8 cellular contexts compared by ENCODE assay signal in genomic region chr4:113145519-113146291, GRCh38.
DNase-seq lines count a peak whose midpoint lies in the region; ATAC-seq and TF ChIP-seq lines count a peak whose summit lies in the region.

No MANE protein-coding gene starts in this region.

- TF ChIP-seq CTCF in GM23338 (conservative IDR thresholded peaks at IDR 0.05; ENCODE audit: low read depth in 2 of 2): peak in 1 of 2 experiments; percentile 18; a peak in 1 of 4 replicates

- no peaks in the 10 kb centered on the region for H3F3A ChIP-seq in GM23338 (replicated peaks; ENCODE audit: low read depth)

- DNase-seq in GM23338 (ENCODE audit: low spot score) (peak; percentile 77), SK-MEL-5 (ENCODE audit: low read depth, low spot score) (peak; percentile 93), iPS DF 19.7 (ENCODE audit: low read depth, low spot score) (peak; percentile 38), retina (peak; percentile 60), NAMALWA (ENCODE audit: low spot score) (no peak)
- DNase-seq in T-helper 2 cell treated with Interferon-gamma antibody and Interleukin-4, amounts not matched to agents 5 μg/mL and 100 μg/mL, for 36 hours (ENCODE audit: low spot score): no peak
- no peak for DNase-seq in activated naive CD8-positive, alpha-beta T cell treated with anti-CD3 and anti-CD28 coated beads for 36 hours

- H3K4me2 ChIP-seq in GM23338: peak overlapping the region; percentile 39

- peaks cover 7% of the 10 kb centered on the region for H3K27me3 Mint-ChIP-seq in GM23338 (ENCODE audit: insufficient read depth, low read depth, poor library complexity)
- H3K27me3 Mint-ChIP-seq in T-helper 2 cell treated with Interferon-gamma antibody and Interleukin-4, amounts not matched to agents 5 μg/mL and 100 μg/mL, for 36 hours (ENCODE audit: low read depth): peaks cover 2% of the 10 kb centered on the region
- H3K27me3 Mint-ChIP-seq in activated naive CD8-positive, alpha-beta T cell treated with anti-CD3 and anti-CD28 coated beads for 36 hours: peaks cover 7% of the 10 kb centered on the region

- no peaks in the 10 kb centered on the region for H3K9me2 ChIP-seq in GM23338 (ENCODE audit: insufficient read depth)

- no peaks in the 10 kb centered on the region for H3K36me3 ChIP-seq in GM23338 (ENCODE audit: insufficient read depth)

- no peaks in the 10 kb centered on the region for H3K79me2 ChIP-seq in GM23338 (replicated peaks; ENCODE audit: insufficient read depth)

- peak overlapping the region; percentile 69 for H3K4me3 Mint-ChIP-seq in GM23338
- H3K4me3 Mint-ChIP-seq in T-helper 2 cell treated with Interferon-gamma antibody and Interleukin-4, amounts not matched to agents 5 μg/mL and 100 μg/mL, for 36 hours: no peak overlapping the region
- no peak overlapping the region for H3K4me3 Mint-ChIP-seq in activated naive CD8-positive, alpha-beta T cell treated with anti-CD3 and anti-CD28 coated beads for 36 hours

- H3K4me3 ChIP-seq in GM23338: peak overlapping the region; percentile 23; the same call in 1 of the 2 replicates

- in situ Hi-C loops in SK-MEL-5 (cut with HindIII; ENCODE audit: low pct_unique_long_range_greater_than_20kb, low sequenced_read_pairs): no loop called here

- no peak overlapping the region for H2AFZ ChIP-seq in GM23338

- no peaks in the 10 kb centered on the region for H3K27me3 ChIP-seq in GM23338 (ENCODE audit: insufficient read depth)

- H3K4me1 ChIP-seq in GM23338 (ENCODE audit: insufficient read depth): peaks cover 66% of the 10 kb centered on the region

- H4K20me1 ChIP-seq in GM23338 (replicated peaks; ENCODE audit: insufficient read depth): no peaks in the 10 kb centered on the region

- H3K36me3 Mint-ChIP-seq in GM23338 (ENCODE audit: low read depth): peaks cover 5% of the 10 kb centered on the region; the same call in 1 of the 3 replicates
- H3K36me3 Mint-ChIP-seq in T-helper 2 cell treated with Interferon-gamma antibody and Interleukin-4, amounts not matched to agents 5 μg/mL and 100 μg/mL, for 36 hours (ENCODE audit: low read depth): no peaks in the 10 kb centered on the region
- H3K36me3 Mint-ChIP-seq in activated naive CD8-positive, alpha-beta T cell treated with anti-CD3 and anti-CD28 coated beads for 36 hours: no peaks in the 10 kb centered on the region

- no peaks in the 10 kb centered on the region for H3K9me3 Mint-ChIP-seq in GM23338
- no peaks in the 10 kb centered on the region for H3K9me3 Mint-ChIP-seq in T-helper 2 cell treated with Interferon-gamma antibody and Interleukin-4, amounts not matched to agents 5 μg/mL and 100 μg/mL, for 36 hours
- H3K9me3 Mint-ChIP-seq in activated naive CD8-positive, alpha-beta T cell treated with anti-CD3 and anti-CD28 coated beads for 36 hours: no peaks in the 10 kb centered on the region

- peak overlapping the region; percentile 88 for H3K27ac Mint-ChIP-seq in GM23338
- no peak overlapping the region for H3K27ac Mint-ChIP-seq in T-helper 2 cell treated with Interferon-gamma antibody and Interleukin-4, amounts not matched to agents 5 μg/mL and 100 μg/mL, for 36 hours
- H3K27ac Mint-ChIP-seq in activated naive CD8-positive, alpha-beta T cell treated with anti-CD3 and anti-CD28 coated beads for 36 hours: no peak overlapping the region

- peak; percentile 89 for ATAC-seq in GM23338
- ATAC-seq in HG02938 (IDR thresholded peaks at IDR 0.05; ENCODE audit: unreplicated experiment): no peak

- peaks cover 72% of the 10 kb centered on the region for H3K4me1 Mint-ChIP-seq in GM23338
- peaks cover 12% of the 10 kb centered on the region for H3K4me1 Mint-ChIP-seq in T-helper 2 cell treated with Interferon-gamma antibody and Interleukin-4, amounts not matched to agents 5 μg/mL and 100 μg/mL, for 36 hours (ENCODE audit: low read depth)
- peaks cover 2% of the 10 kb centered on the region for H3K4me1 Mint-ChIP-seq in activated naive CD8-positive, alpha-beta T cell treated with anti-CD3 and anti-CD28 coated beads for 36 hours

- H3K27ac ChIP-seq in GM23338 (ENCODE audit: low read depth): peak overlapping the region; percentile 84

TF ChIP-seq in GM23338, 12 proteins besides CTCF, POLR2A, EP300 and RAD21:
- TF ChIP-seq JUNB (IDR thresholded peaks at IDR 0.05; ENCODE audit: unreplicated experiment) (no peak), EZH2 (IDR thresholded peaks at IDR 0.05; ENCODE audit: low read depth, unreplicated experiment) (no peak), STAT1 (IDR thresholded peaks at IDR 0.05; ENCODE audit: unreplicated experiment) (no peak)
TF ChIP-seq in GM23338: peak in this region for 0.

Comparison
In these comparisons a context has a peak if more than half of its experiments do, and no peak if none do; other contexts are left out.
1. DNase-seq: peak in GM23338 (single experiment), SK-MEL-5 (single experiment), iPS DF 19.7 (single experiment) and retina (single experiment); none in T-helper 2 cell treated with Interferon-gamma antibody and Interleukin-4, amounts not matched to agents 5 μg/mL and 100 μg/mL, for 36 hours (single experiment), activated naive CD8-positive, alpha-beta T cell treated with anti-CD3 and anti-CD28 coated beads for 36 hours (single experiment) and NAMALWA (single experiment).